Comparison of ENCODE assay signal across 18 cellular contexts in genomic region chr16:46894011-46894672, GRCh38. TPM values are rescaled to one million over a fixed set of nuclear protein-coding genes. Genes with fewer than 3 reads are reported as not detected.
DNase-seq lines count a peak whose midpoint lies in the region; ATAC-seq, FAIRE-seq and TF ChIP-seq lines count a peak whose summit lies in the region.
"Had no signal": no experiment of that assay in that cellular context is flagged by ENCODE, and none has a peak within 500 bp of the region (broad histone marks: within the 10 kb centered on the region; RNA-seq: fewer than 3 reads in every experiment).

No MANE protein-coding gene starts in this region.

- BruUV-seq in HepG2 (replicated peaks; lab: Mats Ljungman, UMichigan): no TSS peak

- no peaks in the 10 kb centered on the region for H3K9me2 ChIP-seq in GM23338 (ENCODE audit: insufficient read depth)

- no peaks in the 10 kb centered on the region for H3K27me3 ChIP-seq in GM23338 (ENCODE audit: insufficient read depth)
- no peaks in the 10 kb centered on the region for H3K27me3 ChIP-seq in endodermal cell (ENCODE audit: control insufficient read depth, insufficient read depth, low read length, poor library complexity, severe bottlenecking)
- no peaks in the 10 kb centered on the region for H3K27me3 ChIP-seq in HepG2 (ENCODE audit: control insufficient read depth in 1 of 2, insufficient read depth in 2 of 2, low read length in 2 of 2)
- no peaks in the 10 kb centered on the region for H3K27me3 ChIP-seq in skeletal muscle satellite cell (ENCODE audit: control insufficient read depth, insufficient read depth, low read length)
- H3K27me3 ChIP-seq: Peyer's patch had no signal

- no peak for TF ChIP-seq CTCF in GM23338 (conservative IDR thresholded peaks at IDR 0.05; ENCODE audit: low read depth in 2 of 2)
- TF ChIP-seq CTCF in endodermal cell (conservative IDR thresholded peaks at IDR 0.05): no peak
- TF ChIP-seq CTCF in HepG2 (CRISPR knock-in tag; IDR thresholded peaks at IDR 0.05): no peak

- no peak overlapping the region for H3K4me3 Mint-ChIP-seq in GM23338
- H3K4me3 Mint-ChIP-seq in endodermal cell: no peak overlapping the region

- peaks cover 87% of the 10 kb centered on the region for H3K36me3 Mint-ChIP-seq in GM23338 (ENCODE audit: low read depth)
- H3K36me3 Mint-ChIP-seq in endodermal cell (ENCODE audit: low read depth): peaks cover 28% of the 10 kb centered on the region

- no peak overlapping the region for H3K4me3 ChIP-seq in GM23338
- no peak overlapping the region for H3K4me3 ChIP-seq in endodermal cell (ENCODE audit: low read length)
- H3K4me3 ChIP-seq in HepG2 (replicated peaks in 1 of 3; ENCODE audit: insufficient read depth in 1 of 3, low read depth in 2 of 3, low read length in 3 of 3): no peak overlapping the region; a peak in 1 of 6 replicates
- peak overlapping the region; percentile 45 for H3K4me3 ChIP-seq in skeletal muscle satellite cell (ENCODE audit: low read length)
- H3K4me3 ChIP-seq: Peyer's patch, thoracic aorta had no signal

- H3K9me3 ChIP-seq in endodermal cell (ENCODE audit: control insufficient read depth, low read length) (no peaks in the 10 kb centered on the region), HepG2 (ENCODE audit: low read length) (no peaks in the 10 kb centered on the region), skeletal muscle satellite cell (replicated peaks; ENCODE audit: low read length) (peaks cover 2% of the 10 kb centered on the region)
- H3K9me3 ChIP-seq: Peyer's patch, thoracic aorta had no signal

- CTCF ChIA-PET in HepG2 (lab: Yijun Ruan, JAX; ENCODE audit: low intra/inter-chr PET ratio, low total read pairs): no interaction called here

- no peak overlapping the region for H2AFZ ChIP-seq in GM23338
- no peak overlapping the region for H2AFZ ChIP-seq in HepG2 (ENCODE audit: low read length)

- no peak for DNase-seq in GM23338 (ENCODE audit: low spot score)
- no peak for DNase-seq in endodermal cell
- no peak for DNase-seq in HepG2 (ENCODE audit: low spot score)
- DNase-seq in GOT3 (lab: John Stamatoyannopoulos, UW): no peak
- no peak for DNase-seq in NCI-H2081 treated with DMSO at 0.1 percent for 48 hours (lab: John Stamatoyannopoulos, UW)
- DNase-seq: activated CD8-positive, alpha-beta memory T cell treated with anti-CD3 and anti-CD28 coated beads for 24 hours; effector CD4-positive, alpha-beta T cell; NCI-H187 treated with DMSO at 0.1 percent for 48 hours; NCI-H526 treated with DMSO at 0.1 percent for 48 hours; Peyer's patch; stimulated activated CD4-positive, alpha-beta T cell treated with anti-CD3 and anti-CD28 coated beads, Interleukin-15, amount 100 ng/mL, for 24 hours; SW 1271; WERI-Rb-1 had no signal

- H3K4me1 ChIP-seq in GM23338 (ENCODE audit: insufficient read depth): no peaks in the 10 kb centered on the region
- peaks cover 10% of the 10 kb centered on the region for H3K4me1 ChIP-seq in endodermal cell (ENCODE audit: control insufficient read depth, insufficient read depth, low read length)
- H3K4me1 ChIP-seq in HepG2 (ENCODE audit: insufficient read depth, low read length): peaks cover 96% of the 10 kb centered on the region
- peaks cover 46% of the 10 kb centered on the region for H3K4me1 ChIP-seq in skeletal muscle satellite cell (ENCODE audit: control insufficient read depth, insufficient read depth, low read length)
- H3K4me1 ChIP-seq: Peyer's patch had no signal

- peak; percentile 53 for ATAC-seq in GM23338
- no peak for ATAC-seq in HepG2
- no peak for ATAC-seq in SK-N-SH treated with all-trans-retinoic acid at 6 μM for 48 hours
- ATAC-seq in GM18858 (IDR thresholded peaks at IDR 0.05; ENCODE audit: unreplicated experiment): no peak

- no peak overlapping the region for H3K4me2 ChIP-seq in GM23338
- peak overlapping the region; percentile 6; the same call in 1 of the 2 replicates for H3K4me2 ChIP-seq in HepG2 (ENCODE audit: low read depth, low read length)
- H3K4me2 ChIP-seq in skeletal muscle satellite cell (ENCODE audit: low read length): peak overlapping the region; percentile 55

- H3K27ac Mint-ChIP-seq in GM23338 (no peak overlapping the region), endodermal cell (no peak overlapping the region)
- H3K27ac Mint-ChIP-seq: activated T-helper 2 cell treated with anti-CD3 and anti-CD28 coated beads, Interferon-gamma antibody, Interleukin-2, Interleukin-4, amounts not matched to agents 10 μg/mL and 5 μg/mL and 100 μg/mL, durations not matched to agents 14 hours and 24 hours and 36 hours had no signal

- no peak for FAIRE-seq in HepG2 (lab: Jason Lieb, UNC)

- H4K20me1 ChIP-seq in GM23338 (replicated peaks; ENCODE audit: insufficient read depth) (peaks cover 50% of the 10 kb centered on the region), HepG2 (ENCODE audit: insufficient read depth, low read length) (peaks cover 77% of the 10 kb centered on the region)

- H3K79me2 ChIP-seq in GM23338 (replicated peaks; ENCODE audit: insufficient read depth): peaks cover 95% of the 10 kb centered on the region
- H3K79me2 ChIP-seq in HepG2 (ENCODE audit: insufficient read depth, low read length): peaks cover 88% of the 10 kb centered on the region

- H3K36me3 ChIP-seq in GM23338 (ENCODE audit: insufficient read depth) (peaks cover 3% of the 10 kb centered on the region), endodermal cell (ENCODE audit: control insufficient read depth, insufficient read depth, low read length) (peaks cover 45% of the 10 kb centered on the region), HepG2 (replicated peaks in 1 of 2; ENCODE audit: control insufficient read depth in 1 of 2, insufficient read depth in 2 of 2, low read length in 2 of 2) (peaks cover 34 to 73% of the 10 kb centered on the region in 2 experiments), skeletal muscle satellite cell (ENCODE audit: insufficient read depth, low read length) (peaks cover 6% of the 10 kb centered on the region)
- H3K36me3 ChIP-seq: Peyer's patch, thoracic aorta had no signal

- no peak for TF ChIP-seq RAD21 in HepG2 (CRISPR knock-in tag; IDR thresholded peaks at IDR 0.05)

- H3K27me3 Mint-ChIP-seq in GM23338 (ENCODE audit: insufficient read depth, low read depth, poor library complexity) (peaks cover 4% of the 10 kb centered on the region), endodermal cell (ENCODE audit: insufficient read depth) (no peaks in the 10 kb centered on the region)

- H3K4me1 Mint-ChIP-seq in GM23338 (peaks cover 22% of the 10 kb centered on the region), endodermal cell (peaks cover 19% of the 10 kb centered on the region)

- no peak; a peak in 1 of 4 replicates for TF ChIP-seq POLR2A in HepG2 (IDR thresholded peaks at IDR 0.05; ENCODE audit: insufficient read depth in 1 of 2, low read depth in 2 of 2, low read length in 2 of 2)

- POLR2A ChIA-PET in HepG2 (lab: Yijun Ruan, JAX): interaction anchor here (0.8 to 5.0 kb wide), 7 partner anchors 10 to 40 kb away, joined by 4 to 159 read pairs (median 9); partner anchors contain the start of gene GPT2

- 0 out of 2 replicates have a peak, but pooled peaks cover 12% of the 10 kb centered on the region for H3F3A ChIP-seq in GM23338 (replicated peaks; ENCODE audit: low read depth)

- TF ChIP-seq EP300 in HepG2 (IDR thresholded peaks at IDR 0.05; ENCODE audit: low read depth in 2 of 2, low read length in 2 of 2) (no peak), HepG2 (CRISPR knock-in tag; IDR thresholded peaks at IDR 0.05; ENCODE audit: borderline replicate concordance) (no peak)

- in situ Hi-C loops in HepG2 (cut with HindIII; ENCODE audit: extremely low pct_ligation_motif_present, low pct_unique_long_range_greater_than_20kb): no loop called here

- intact Hi-C loops in HepG2 (cut with micrococcal nuclease; ENCODE audit: unreplicated experiment): no loop called here

- H3K9me3 Mint-ChIP-seq in GM23338 (no peaks in the 10 kb centered on the region; the same call in 2 of the 3 replicates), endodermal cell (no peaks in the 10 kb centered on the region)
- H3K9me3 Mint-ChIP-seq: activated T-helper 2 cell treated with anti-CD3 and anti-CD28 coated beads, Interferon-gamma antibody, Interleukin-2, Interleukin-4, amounts not matched to agents 10 μg/mL and 5 μg/mL and 100 μg/mL, durations not matched to agents 14 hours and 24 hours and 36 hours had no signal

- WGBS in endodermal cell (ENCODE audit: insufficient coverage in 1 of 2, insufficient read length in 1 of 2), 2 experiments: 94 to 96% methylated on average over 10 to 11 of the region's 11 CpGs
- 94% methylated on average over 9 of the region's 11 CpGs for WGBS in HepG2 (ENCODE audit: low lambda C conversion rate)

- H3K27ac ChIP-seq in GM23338 (ENCODE audit: low read depth) (no peak overlapping the region), endodermal cell (ENCODE audit: low read depth, low read length) (peak overlapping the region; percentile 44), HepG2 (ENCODE audit: extremely low read length, insufficient read depth, low read length) (peak overlapping the region; percentile 14)
- H3K27ac ChIP-seq: Peyer's patch, thoracic aorta, WERI-Rb-1 had no signal

- H3K9ac ChIP-seq in endodermal cell (ENCODE audit: extremely low read depth, low read length, poor library complexity, severe bottlenecking): no peak overlapping the region
- peak overlapping the region; percentile 9; the same call in 1 of the 2 replicates for H3K9ac ChIP-seq in HepG2 (ENCODE audit: insufficient read depth, low read depth, low read length)
- H3K9ac ChIP-seq in skeletal muscle satellite cell (ENCODE audit: low read depth, low read length): no peak overlapping the region

RNA-seq across cellular contexts. Expression of gene GPT2, which starts 10.0 kb away (rescaled TPM):
- 81.0 and 82.6 TPM in 2 replicates for total RNA-seq in GM23338 (2014; rRNA removed; shearing (Covaris generic))
- polyA plus RNA-seq in GM23338 (2016; fragmentation: Nextera tagmentation; extraction: Ambion mirVana): 48.5 TPM in 2 replicates
- 10 to 100 TPM; 44.1 to 65.5 TPM for total RNA-seq in endodermal cell
- 38.0 TPM for polyA plus RNA-seq in endodermal cell (2013, experiment 1 of 2)
- polyA plus RNA-seq in endodermal cell (2013, experiment 2 of 2): 30.3 TPM
- total RNA-seq in HepG2 (2016; rRNA removed; fragmentation: Illumina TruSeq; extraction: Trizol): 130 and 138 TPM in 2 replicates
- total RNA-seq in HepG2 (2016; cell fraction: cytosol; rRNA removed; fragmentation: Illumina TruSeq; extraction: Trizol; ENCODE audit: low read depth): 22.1 and 23.2 TPM in 2 replicates
- total RNA-seq in HepG2 (2016; cell fraction: insoluble cytoplasmic fraction; rRNA removed; fragmentation: Illumina TruSeq; extraction: Trizol): 114 and 146 TPM in 2 replicates
- total RNA-seq in HepG2 (2016; cell fraction: membrane; rRNA removed; fragmentation: Illumina TruSeq; extraction: Trizol): 63.0 and 65.0 TPM in 2 replicates
- 59.4 and 71.5 TPM in 2 replicates for total RNA-seq in HepG2 (2016; cell fraction: nucleus; rRNA removed; fragmentation: Illumina TruSeq; extraction: Trizol)
- 267 and 269 TPM in 2 replicates for polyA plus RNA-seq in HepG2 (2011; rRNA removed)
- polyA plus RNA-seq in HepG2 (2011; cell fraction: cytosol; rRNA removed): 182 and 277 TPM in 2 replicates
- polyA plus RNA-seq in HepG2 (2011; cell fraction: nucleus; rRNA removed): 334 and 385 TPM in 2 replicates
- 220 and 249 TPM in 2 replicates for polyA plus RNA-seq in HepG2 (2012)
- polyA plus RNA-seq in HepG2 (2016; cell fraction: cytosol; fragmentation: Illumina TruSeq; extraction: Trizol; ENCODE audit: low read depth): 21.5 and 27.7 TPM in 2 replicates
- polyA plus RNA-seq in HepG2 (2016; cell fraction: insoluble cytoplasmic fraction; fragmentation: Illumina TruSeq; extraction: Trizol; ENCODE audit: low read depth): 122 and 156 TPM in 2 replicates
- polyA plus RNA-seq in HepG2 (2016; cell fraction: membrane; fragmentation: Illumina TruSeq; extraction: Trizol; ENCODE audit: low read depth): 42.5 and 45.9 TPM in 2 replicates
- 148 and 163 TPM in 2 replicates for polyA plus RNA-seq in HepG2 (2016; cell fraction: nucleus; fragmentation: Illumina TruSeq; extraction: Trizol; ENCODE audit: insufficient read depth, low read depth)
- polyA minus RNA-seq in HepG2 (2011; rRNA and poly(A)+ RNA removed; ENCODE audit: low replicate concordance): 33.0 and 786 TPM in 2 replicates
- polyA minus RNA-seq in HepG2 (2011; cell fraction: cytosol; rRNA and poly(A)+ RNA removed): 198 TPM in 2 replicates
- 79.2 and 86.4 TPM in 2 replicates for polyA minus RNA-seq in HepG2 (2011; cell fraction: nucleus; rRNA and poly(A)+ RNA removed)
- 13.4 and 14.6 TPM in 2 replicates for total RNA-seq in skeletal muscle satellite cell (2012; rRNA removed)
